ENCODE assay signal across 1 cellular context in the genomic region with DNA sequence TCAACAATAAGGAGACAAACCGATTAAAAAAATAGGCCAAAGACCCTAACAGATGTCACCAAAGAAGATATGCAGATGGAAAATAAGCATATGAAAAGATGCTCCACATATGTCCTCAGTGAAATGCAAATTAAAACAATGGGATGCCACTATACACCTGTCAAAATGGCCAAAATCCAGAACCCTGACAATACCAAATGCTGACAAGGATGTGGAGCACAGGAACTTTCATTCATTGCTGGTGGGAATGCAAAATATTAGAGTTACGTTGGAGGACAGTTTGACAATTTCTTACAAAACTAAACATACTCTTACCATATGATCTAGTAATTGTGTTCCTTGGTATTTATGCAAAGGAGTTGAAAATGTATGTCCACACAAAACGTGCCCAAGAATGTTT.
TF ChIP-seq lines count a peak whose summit lies in the region.

No MANE protein-coding gene starts in this region.

TF ChIP-seq in H1, 55 proteins besides CTCF, POLR2A, EP300 and RAD21:
- 0 out of 2 replicates have a peak, but pooled peaks have one; percentile 87 for TF ChIP-seq TCF12 (IDR thresholded peaks at IDR 0.05; ENCODE audit: low read depth, low read length)
- TF ChIP-seq, protein P1, sequence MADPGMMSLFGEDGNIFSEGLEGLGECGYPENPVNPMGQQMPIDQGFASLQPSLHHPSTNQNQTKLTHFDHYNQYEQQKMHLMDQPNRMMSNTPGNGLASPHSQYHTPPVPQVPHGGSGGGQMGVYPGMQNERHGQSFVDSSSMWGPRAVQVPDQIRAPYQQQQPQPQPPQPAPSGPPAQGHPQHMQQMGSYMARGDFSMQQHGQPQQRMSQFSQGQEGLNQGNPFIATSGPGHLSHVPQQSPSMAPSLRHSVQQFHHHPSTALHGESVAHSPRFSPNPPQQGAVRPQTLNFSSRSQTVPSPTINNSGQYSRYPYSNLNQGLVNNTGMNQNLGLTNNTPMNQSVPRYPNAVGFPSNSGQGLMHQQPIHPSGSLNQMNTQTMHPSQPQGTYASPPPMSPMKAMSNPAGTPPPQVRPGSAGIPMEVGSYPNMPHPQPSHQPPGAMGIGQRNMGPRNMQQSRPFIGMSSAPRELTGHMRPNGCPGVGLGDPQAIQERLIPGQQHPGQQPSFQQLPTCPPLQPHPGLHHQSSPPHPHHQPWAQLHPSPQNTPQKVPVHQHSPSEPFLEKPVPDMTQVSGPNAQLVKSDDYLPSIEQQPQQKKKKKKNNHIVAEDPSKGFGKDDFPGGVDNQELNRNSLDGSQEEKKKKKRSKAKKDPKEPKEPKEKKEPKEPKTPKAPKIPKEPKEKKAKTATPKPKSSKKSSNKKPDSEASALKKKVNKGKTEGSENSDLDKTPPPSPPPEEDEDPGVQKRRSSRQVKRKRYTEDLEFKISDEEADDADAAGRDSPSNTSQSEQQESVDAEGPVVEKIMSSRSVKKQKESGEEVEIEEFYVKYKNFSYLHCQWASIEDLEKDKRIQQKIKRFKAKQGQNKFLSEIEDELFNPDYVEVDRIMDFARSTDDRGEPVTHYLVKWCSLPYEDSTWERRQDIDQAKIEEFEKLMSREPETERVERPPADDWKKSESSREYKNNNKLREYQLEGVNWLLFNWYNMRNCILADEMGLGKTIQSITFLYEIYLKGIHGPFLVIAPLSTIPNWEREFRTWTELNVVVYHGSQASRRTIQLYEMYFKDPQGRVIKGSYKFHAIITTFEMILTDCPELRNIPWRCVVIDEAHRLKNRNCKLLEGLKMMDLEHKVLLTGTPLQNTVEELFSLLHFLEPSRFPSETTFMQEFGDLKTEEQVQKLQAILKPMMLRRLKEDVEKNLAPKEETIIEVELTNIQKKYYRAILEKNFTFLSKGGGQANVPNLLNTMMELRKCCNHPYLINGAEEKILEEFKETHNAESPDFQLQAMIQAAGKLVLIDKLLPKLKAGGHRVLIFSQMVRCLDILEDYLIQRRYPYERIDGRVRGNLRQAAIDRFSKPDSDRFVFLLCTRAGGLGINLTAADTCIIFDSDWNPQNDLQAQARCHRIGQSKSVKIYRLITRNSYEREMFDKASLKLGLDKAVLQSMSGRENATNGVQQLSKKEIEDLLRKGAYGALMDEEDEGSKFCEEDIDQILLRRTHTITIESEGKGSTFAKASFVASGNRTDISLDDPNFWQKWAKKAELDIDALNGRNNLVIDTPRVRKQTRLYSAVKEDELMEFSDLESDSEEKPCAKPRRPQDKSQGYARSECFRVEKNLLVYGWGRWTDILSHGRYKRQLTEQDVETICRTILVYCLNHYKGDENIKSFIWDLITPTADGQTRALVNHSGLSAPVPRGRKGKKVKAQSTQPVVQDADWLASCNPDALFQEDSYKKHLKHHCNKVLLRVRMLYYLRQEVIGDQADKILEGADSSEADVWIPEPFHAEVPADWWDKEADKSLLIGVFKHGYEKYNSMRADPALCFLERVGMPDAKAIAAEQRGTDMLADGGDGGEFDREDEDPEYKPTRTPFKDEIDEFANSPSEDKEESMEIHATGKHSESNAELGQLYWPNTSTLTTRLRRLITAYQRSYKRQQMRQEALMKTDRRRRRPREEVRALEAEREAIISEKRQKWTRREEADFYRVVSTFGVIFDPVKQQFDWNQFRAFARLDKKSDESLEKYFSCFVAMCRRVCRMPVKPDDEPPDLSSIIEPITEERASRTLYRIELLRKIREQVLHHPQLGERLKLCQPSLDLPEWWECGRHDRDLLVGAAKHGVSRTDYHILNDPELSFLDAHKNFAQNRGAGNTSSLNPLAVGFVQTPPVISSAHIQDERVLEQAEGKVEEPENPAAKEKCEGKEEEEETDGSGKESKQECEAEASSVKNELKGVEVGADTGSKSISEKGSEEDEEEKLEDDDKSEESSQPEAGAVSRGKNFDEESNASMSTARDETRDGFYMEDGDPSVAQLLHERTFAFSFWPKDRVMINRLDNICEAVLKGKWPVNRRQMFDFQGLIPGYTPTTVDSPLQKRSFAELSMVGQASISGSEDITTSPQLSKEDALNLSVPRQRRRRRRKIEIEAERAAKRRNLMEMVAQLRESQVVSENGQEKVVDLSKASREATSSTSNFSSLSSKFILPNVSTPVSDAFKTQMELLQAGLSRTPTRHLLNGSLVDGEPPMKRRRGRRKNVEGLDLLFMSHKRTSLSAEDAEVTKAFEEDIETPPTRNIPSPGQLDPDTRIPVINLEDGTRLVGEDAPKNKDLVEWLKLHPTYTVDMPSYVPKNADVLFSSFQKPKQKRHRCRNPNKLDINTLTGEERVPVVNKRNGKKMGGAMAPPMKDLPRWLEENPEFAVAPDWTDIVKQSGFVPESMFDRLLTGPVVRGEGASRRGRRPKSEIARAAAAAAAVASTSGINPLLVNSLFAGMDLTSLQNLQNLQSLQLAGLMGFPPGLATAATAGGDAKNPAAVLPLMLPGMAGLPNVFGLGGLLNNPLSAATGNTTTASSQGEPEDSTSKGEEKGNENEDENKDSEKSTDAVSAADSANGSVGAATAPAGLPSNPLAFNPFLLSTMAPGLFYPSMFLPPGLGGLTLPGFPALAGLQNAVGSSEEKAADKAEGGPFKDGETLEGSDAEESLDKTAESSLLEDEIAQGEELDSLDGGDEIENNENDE (IDR thresholded peaks at IDR 0.05; ENCODE audit: insufficient replicate concordance, low read length): no peak
